In the genomic region with DNA sequence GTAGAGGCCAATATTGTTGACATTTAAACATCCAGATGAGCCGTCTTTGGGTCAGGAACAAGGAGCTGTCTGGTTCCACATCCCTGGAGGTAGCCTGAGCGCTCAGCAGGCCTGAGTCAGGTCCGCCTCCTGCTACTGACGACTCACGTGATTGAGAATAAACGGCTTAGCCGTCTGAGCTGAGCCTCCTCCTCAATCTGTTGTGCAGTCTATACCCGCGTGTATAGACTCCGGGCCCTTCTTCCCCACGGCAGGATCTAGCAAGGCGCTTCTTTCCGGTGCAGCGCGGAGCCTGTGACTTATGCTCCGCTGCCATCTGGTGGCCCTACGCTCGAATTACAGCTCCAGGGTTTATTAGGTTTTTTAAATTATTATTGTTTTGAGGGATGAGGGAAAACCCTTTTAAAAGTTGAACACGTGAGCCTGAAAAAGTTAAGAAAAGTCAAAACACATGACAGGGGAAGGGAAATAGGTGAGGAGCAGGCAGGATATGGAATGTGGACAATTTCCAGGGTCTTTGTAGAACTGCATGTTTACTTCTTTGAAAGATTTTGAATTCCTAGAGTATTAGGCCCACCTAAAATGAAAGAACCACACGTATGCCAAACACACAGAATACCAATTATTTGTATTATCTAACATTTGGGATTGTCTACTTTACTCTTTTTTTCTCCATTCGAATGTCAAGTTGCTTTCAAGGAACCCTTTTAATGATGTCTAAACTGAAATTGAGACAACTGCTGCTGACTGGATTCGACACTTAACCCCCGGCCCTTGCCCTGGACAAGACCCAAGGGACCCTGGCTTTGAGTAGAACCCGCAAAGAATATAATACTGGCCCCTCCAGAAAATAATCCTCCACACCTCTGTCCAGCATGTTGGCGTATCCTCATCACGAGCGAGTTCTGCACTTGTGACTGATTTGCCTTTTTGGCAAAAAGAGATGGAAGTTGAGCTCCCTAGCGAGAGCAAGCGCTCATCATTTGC, we compare ENCODE assay signal across 8 cellular contexts.
DNase-seq lines count a peak whose midpoint lies in the region; ATAC-seq, FAIRE-seq and TF ChIP-seq lines count a peak whose summit lies in the region.

No MANE protein-coding gene starts in this region.

- no peaks in the 10 kb centered on the region for H4K20me1 ChIP-seq in endothelial cell of umbilical vein (replicated peaks; ENCODE audit: control insufficient read depth, extremely low read depth, insufficient read depth, low read length)

- no peaks in the 10 kb centered on the region for H3K36me3 ChIP-seq in CD8-positive, alpha-beta T cell (ENCODE audit: insufficient read depth, low read length)
- no peaks in the 10 kb centered on the region for H3K36me3 ChIP-seq in endothelial cell of umbilical vein (ENCODE audit: control insufficient read depth in 2 of 2, extremely low read depth in 1 of 2, insufficient read depth in 2 of 2, low read length in 2 of 2)

- peak; percentile 94 for ATAC-seq in CD8-positive, alpha-beta T cell
- ATAC-seq in GM19468 (IDR thresholded peaks at IDR 0.05; ENCODE audit: extremely low read depth, unreplicated experiment): peak; percentile 56
- ATAC-seq in activated CD8-positive, alpha-beta memory T cell treated with anti-CD3 and anti-CD28 coated beads, Interleukin-2, amount 10 ng/mL, durations not matched to agents 7 days and 5 days: peak; percentile 86

- H3K4me3 ChIP-seq in CD8-positive, alpha-beta T cell (ENCODE audit: low read depth, low read length): no peak overlapping the region
- no peak overlapping the region for H3K4me3 ChIP-seq in endothelial cell of umbilical vein (replicated peaks in 1 of 3; ENCODE audit: insufficient read depth in 1 of 3, low read depth in 1 of 3, low read length in 3 of 3)

- POLR2A ChIA-PET in CD8-positive, alpha-beta T cell (lab: Charles Lee): interaction anchor here (1.0 to 1.1 kb wide), 4 partner anchors 11 to 313 kb away, joined by 3 to 7 read pairs (median 4); no protein-coding TSS in a partner anchor
- POLR2A ChIA-PET in endothelial cell of umbilical vein (lab: Charles Lee): no interaction called here

- BruUV-seq in endothelial cell of umbilical vein (replicated peaks; lab: Mats Ljungman, UMichigan): no TSS peak

- H3K36me3 Mint-ChIP-seq in CD8-positive, alpha-beta T cell: no peaks in the 10 kb centered on the region
- H3K36me3 Mint-ChIP-seq in activated CD8-positive, alpha-beta memory T cell treated with anti-CD3 and anti-CD28 coated beads, Interleukin-2, amount 10 ng/mL, durations not matched to agents 7 days and 5 days: no peaks in the 10 kb centered on the region

- peaks cover 6% of the 10 kb centered on the region for H3K27me3 Mint-ChIP-seq in CD8-positive, alpha-beta T cell (ENCODE audit: low read depth)
- peaks cover 6% of the 10 kb centered on the region for H3K27me3 Mint-ChIP-seq in activated CD8-positive, alpha-beta memory T cell treated with anti-CD3 and anti-CD28 coated beads, Interleukin-2, amount 10 ng/mL, durations not matched to agents 7 days and 5 days

- TF ChIP-seq CTCF in CD8-positive, alpha-beta T cell (IDR thresholded peaks at IDR 0.05): peak; percentile 99
- TF ChIP-seq CTCF in endothelial cell of umbilical vein (IDR thresholded peaks at IDR 0.05; ENCODE audit: extremely low read depth in 1 of 2, insufficient read depth in 1 of 2, low read depth in 1 of 2, low read length in 2 of 2): peak; percentile 72 to 84

- H3K4me1 Mint-ChIP-seq in CD8-positive, alpha-beta T cell (ENCODE audit: low read depth): peaks cover 4% of the 10 kb centered on the region
- peaks cover 2% of the 10 kb centered on the region for H3K4me1 Mint-ChIP-seq in activated CD8-positive, alpha-beta memory T cell treated with anti-CD3 and anti-CD28 coated beads, Interleukin-2, amount 10 ng/mL, durations not matched to agents 7 days and 5 days

- H3K27ac ChIP-seq in CD8-positive, alpha-beta T cell (ENCODE audit: low read depth, low read length): no peak overlapping the region
- H3K27ac ChIP-seq in endothelial cell of umbilical vein (ENCODE audit: insufficient read depth, low read depth, low read length): no peak overlapping the region

- peak; percentile 78 for FAIRE-seq in endothelial cell of umbilical vein (lab: Jason Lieb, UNC)

- H3K9me3 Mint-ChIP-seq in CD8-positive, alpha-beta T cell: no peaks in the 10 kb centered on the region
- no peaks in the 10 kb centered on the region for H3K9me3 Mint-ChIP-seq in activated CD8-positive, alpha-beta memory T cell treated with anti-CD3 and anti-CD28 coated beads, Interleukin-2, amount 10 ng/mL, durations not matched to agents 7 days and 5 days (ENCODE audit: low read depth)

- H2AFZ ChIP-seq in endothelial cell of umbilical vein (ENCODE audit: low read depth, low read length): peak overlapping the region; percentile 60

- H3K9me1 ChIP-seq in endothelial cell of umbilical vein (replicated peaks; ENCODE audit: control insufficient read depth, extremely low read depth, insufficient read depth, low read length): no peaks in the 10 kb centered on the region

- no peak overlapping the region for H3K9ac ChIP-seq in endothelial cell of umbilical vein (replicated peaks; ENCODE audit: extremely low read depth, insufficient read depth, low read length)

- H3K27ac Mint-ChIP-seq in CD8-positive, alpha-beta T cell: no peak overlapping the region
- H3K27ac Mint-ChIP-seq in activated CD8-positive, alpha-beta memory T cell treated with anti-CD3 and anti-CD28 coated beads, Interleukin-2, amount 10 ng/mL, durations not matched to agents 7 days and 5 days: peak overlapping the region; percentile 30

- no peak for TF ChIP-seq POLR2A in endothelial cell of umbilical vein (IDR thresholded peaks at IDR 0.05; ENCODE audit: low read depth, low read length)

- no peaks in the 10 kb centered on the region for H3K79me2 ChIP-seq in endothelial cell of umbilical vein (ENCODE audit: control insufficient read depth, insufficient read depth, low read length)

- H3K4me1 ChIP-seq in CD8-positive, alpha-beta T cell (ENCODE audit: insufficient read depth, low read length): peaks cover 4% of the 10 kb centered on the region
- no peaks in the 10 kb centered on the region for H3K4me1 ChIP-seq in endothelial cell of umbilical vein (ENCODE audit: control insufficient read depth, extremely low read depth, insufficient read depth, low read length)

- intact Hi-C loops in CD8-positive, alpha-beta T cell (cut with DNase I, micrococcal nuclease): loop anchor here (1.0 kb wide), 2 partner anchors 304 to 311 kb away; no protein-coding TSS in a partner anchor
- intact Hi-C loops in endothelial cell of umbilical vein (cut with micrococcal nuclease): loop anchor here (1.0 kb wide), 2 partner anchors 304 to 311 kb away; no protein-coding TSS in a partner anchor

- H3K9me3 ChIP-seq in CD8-positive, alpha-beta T cell (ENCODE audit: low read length): no peaks in the 10 kb centered on the region
- H3K9me3 ChIP-seq in endothelial cell of umbilical vein (replicated peaks; ENCODE audit: control insufficient read depth, insufficient read depth, low read length): no peaks in the 10 kb centered on the region

- dilution Hi-C loops in endothelial cell of umbilical vein (cut with MboI; ENCODE audit: extremely low pct_ligation_motif_present, low sequenced_read_pairs): no loop called here

- peak; percentile 30 to 76 (median 53) for DNase-seq in CD8-positive, alpha-beta T cell
- DNase-seq in HS-5 (ENCODE audit: low read depth) (peak; percentile 13), NOMO-1 treated with DMSO at 0.1 percent for 48 hours (lab: John Stamatoyannopoulos, UW; ENCODE audit: unreplicated experiment) (peak; percentile 65), endothelial cell of umbilical vein (ENCODE audit: low read depth, low spot score) (peak; percentile 55), mucosa of gallbladder (ENCODE audit: low spot score) (peak; percentile 61)
- peak; percentile 71 for DNase-seq in activated CD8-positive, alpha-beta memory T cell treated with anti-CD3 and anti-CD28 coated beads, Interleukin-2, amount 10 ng/mL, durations not matched to agents 7 days and 5 days
- peak; percentile 23 to 65 (median 41) for DNase-seq in stimulated activated naive CD4-positive, alpha-beta T cell (lab: John Stamatoyannopoulos, UW)

- no peak overlapping the region for H3K4me3 Mint-ChIP-seq in CD8-positive, alpha-beta T cell
- H3K4me3 Mint-ChIP-seq in activated CD8-positive, alpha-beta memory T cell treated with anti-CD3 and anti-CD28 coated beads, Interleukin-2, amount 10 ng/mL, durations not matched to agents 7 days and 5 days: no peak overlapping the region

- no peak overlapping the region for H3K4me2 ChIP-seq in endothelial cell of umbilical vein (ENCODE audit: insufficient read depth, low read length)

- no peaks in the 10 kb centered on the region for H3K27me3 ChIP-seq in CD8-positive, alpha-beta T cell (ENCODE audit: insufficient read depth, low read length)
- no peaks in the 10 kb centered on the region for H3K27me3 ChIP-seq in endothelial cell of umbilical vein (ENCODE audit: control insufficient read depth in 2 of 2, insufficient read depth in 2 of 2, low read length in 2 of 2)

- CTCF ChIA-PET in CD8-positive, alpha-beta T cell (lab: Charles Lee): interaction anchor here (0.6 to 8.1 kb wide), 24 partner anchors 10 to 322 kb away, joined by 3 to 186 read pairs (median 4); no protein-coding TSS in a partner anchor
- CTCF ChIA-PET in activated CD8-positive, alpha-beta memory T cell treated with anti-CD3 and anti-CD28 coated beads, Interleukin-2, amount 10 ng/mL, durations not matched to agents 7 days and 5 days (lab: Charles Lee): interaction anchor here (0.6 to 5.7 kb wide), 28 partner anchors 9 to 320 kb away, joined by 3 to 41 read pairs (median 6); no protein-coding TSS in a partner anchor
- CTCF ChIA-PET in endothelial cell of umbilical vein (lab: Charles Lee): interaction anchor here (0.6 to 5.3 kb wide), 29 partner anchors 9 to 1235 kb away, joined by 3 to 169 read pairs (median 4); no protein-coding TSS in a partner anchor

TF ChIP-seq in endothelial cell of umbilical vein, 7 proteins besides CTCF, POLR2A, EP300 and RAD21:
- TF ChIP-seq MYC (IDR thresholded peaks at IDR 0.05; ENCODE audit: low read depth, low read length): no peak
- TF ChIP-seq, protein P1, sequence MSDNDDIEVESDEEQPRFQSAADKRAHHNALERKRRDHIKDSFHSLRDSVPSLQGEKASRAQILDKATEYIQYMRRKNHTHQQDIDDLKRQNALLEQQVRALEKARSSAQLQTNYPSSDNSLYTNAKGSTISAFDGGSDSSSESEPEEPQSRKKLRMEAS (IDR thresholded peaks at IDR 0.05; ENCODE audit: insufficient read depth, insufficient read length): no peak
- no peak for TF ChIP-seq GATA2 (IDR thresholded peaks at IDR 0.05; ENCODE audit: insufficient read depth, insufficient read length, low read depth, low read length)
- TF ChIP-seq POLR2AphosphoS5 (IDR thresholded peaks at IDR 0.05; ENCODE audit: insufficient read depth, low read depth, low read length): no peak
- no peak for TF ChIP-seq FOS (IDR thresholded peaks at IDR 0.05; ENCODE audit: borderline replicate concordance, insufficient read depth, low read length)
- TF ChIP-seq JUN (IDR thresholded peaks at IDR 0.05; ENCODE audit: borderline replicate concordance, insufficient read depth, insufficient read length, low read depth): no peak
- no peak for TF ChIP-seq EZH2 (IDR thresholded peaks at IDR 0.05; ENCODE audit: borderline replicate concordance, low read depth, low read length, severe bottlenecking)

Comparison
In these comparisons a context has a peak if more than half of its experiments do, and no peak if none do; other contexts are left out.
1. DNase-seq: peak in every context shown above with its lines; median percentile 71 in activated CD8-positive, alpha-beta memory T cell treated with anti-CD3 and anti-CD28 coated beads, Interleukin-2, amount 10 ng/mL, durations not matched to agents 7 days and 5 days; 65 in NOMO-1 treated with DMSO at 0.1 percent for 48 hours; 61 in mucosa of gallbladder; 55 in endothelial cell of umbilical vein; 53 in CD8-positive, alpha-beta T cell; 41 in stimulated activated naive CD4-positive, alpha-beta T cell; 13 in HS-5.